ENCODE assay signal across 12 cellular contexts in genomic region chr15:73695773-73696640, GRCh38. TPM values are rescaled to one million over a fixed set of nuclear protein-coding genes. Genes with fewer than 3 reads are reported as not detected.
DNase-seq lines count a peak whose midpoint lies in the region; FAIRE-seq and TF ChIP-seq lines count a peak whose summit lies in the region.
"Had no signal": no experiment of that assay in that cellular context is flagged by ENCODE, and none has a peak within 500 bp of the region (broad histone marks: within the 10 kb centered on the region; RNA-seq: fewer than 3 reads in every experiment).

No MANE protein-coding gene starts in this region.

- intact Hi-C loops in spleen (cut with DNase I; ENCODE audit: low total_unique reads), result no loop called here
- intact Hi-C loops in uterus (cut with DNase I; ENCODE audit: low total_unique reads), result loop anchor here (10.0 kb wide), 1 partner anchor 61 kb away; the partner anchor contains the start of gene NPTN

- no peak overlapping the region for H4K8ac ChIP-seq in H1 (ENCODE audit: extremely low read depth, insufficient read depth, low read length)

- no peak overlapping the region for H2AFZ ChIP-seq in MM.1S (ENCODE audit: low read length)
- no peak overlapping the region for H2AFZ ChIP-seq in H1 (ENCODE audit: low read length)

- H2BK15ac ChIP-seq in H1 (ENCODE audit: low read length), result no peak overlapping the region

- peak overlapping the region; percentile 79; the same call in 1 of the 2 replicates for H2BK5ac ChIP-seq in H1 (ENCODE audit: low read depth, low read length)

- H3K23ac ChIP-seq in H1 (ENCODE audit: insufficient read length), result no peak overlapping the region

- H3K36me3 ChIP-seq in MM.1S (replicated peaks; ENCODE audit: insufficient read depth, low read length), result no peaks in the 10 kb centered on the region
- H3K36me3 ChIP-seq in H1 (ENCODE audit: control insufficient read depth in 2 of 4, insufficient read depth in 4 of 4, low read length in 3 of 4), result no peaks in the 10 kb centered on the region
- H3K36me3 ChIP-seq in spleen, result peaks cover 0 to 4% (median 0%) of the 10 kb centered on the region in 6 donors
- H3K36me3 ChIP-seq in uterus, result no peaks in the 10 kb centered on the region

- H3K27ac ChIP-seq in AG04450 (ENCODE audit: low read depth, low read length), result peak overlapping the region; percentile 11
- no peak overlapping the region for H3K27ac ChIP-seq in MM.1S (ENCODE audit: low read length)
- H3K27ac ChIP-seq in H1 (ENCODE audit: low read depth, low read length), result 0 out of 2 replicates have a peak overlapping the region, but pooled peaks have one; percentile 38
- peak overlapping the region in 4 of 8 donors; percentile 40 to 67 (median 55) for H3K27ac ChIP-seq in spleen
- no peak overlapping the region for H3K27ac ChIP-seq in uterus
- H3K27ac ChIP-seq: SK-N-MC had no signal

- H3K18ac ChIP-seq in H1 (ENCODE audit: extremely low read depth, low read length), result peak overlapping the region; percentile 15; the same call in 1 of the 2 replicates

- TF ChIP-seq POLR2A in H1 (IDR thresholded peaks at IDR 0.05; ENCODE audit: control extremely low read depth in 1 of 2, low read depth in 2 of 2, low read length in 2 of 2), result no peak
- TF ChIP-seq POLR2A in spleen (IDR thresholded peaks at IDR 0.05), result no peak
- TF ChIP-seq POLR2A in uterus (IDR thresholded peaks at IDR 0.05), result no peak

- H3K79me1 ChIP-seq in H1 (ENCODE audit: low read depth, low read length), result peaks cover 21% of the 10 kb centered on the region

- H3K79me2 ChIP-seq in MM.1S (ENCODE audit: low read length) (0 out of 2 replicates have a peak, but pooled peaks cover 5% of the 10 kb centered on the region), H1 (ENCODE audit: control insufficient read depth in 1 of 2, insufficient read depth in 2 of 2, low read length in 2 of 2) (peaks cover 8 to 76% of the 10 kb centered on the region in 2 experiments)

- peak overlapping the region; percentile 90 for H3K27ac Mint-ChIP-seq in osteocyte (ENCODE audit: unreplicated experiment)

- H3K27me3 ChIP-seq in AG04450 (ENCODE audit: control insufficient read depth, insufficient read depth, low read length) (no peaks in the 10 kb centered on the region), MM.1S (replicated peaks; ENCODE audit: insufficient read depth, low read length) (no peaks in the 10 kb centered on the region), H1 (replicated peaks in 1 of 4; ENCODE audit: control insufficient read depth in 3 of 4, extremely low read depth in 1 of 4, insufficient read depth in 3 of 4, low read length in 3 of 4) (no peaks in the 10 kb centered on the region), spleen (replicated peaks in 1 of 7) (peaks cover 0 to 54% (median 0%) of the 10 kb centered on the region in 7 donors), uterus (no peaks in the 10 kb centered on the region)

- H3K9ac ChIP-seq in MM.1S (ENCODE audit: low read length), result no peak overlapping the region
- no peak overlapping the region for H3K9ac ChIP-seq in H1 (replicated peaks in 1 of 4; ENCODE audit: extremely low read depth in 1 of 4, low read depth in 3 of 4, low read length in 3 of 4)

- H3K4me2 ChIP-seq in MM.1S (ENCODE audit: low read depth, low read length), result peak overlapping the region; percentile 67
- H3K4me2 ChIP-seq in H1 (ENCODE audit: insufficient read depth in 1 of 2, low read depth in 2 of 2, low read length in 2 of 2), result no peak overlapping the region

- TF ChIP-seq CTCF in AG04450 (IDR thresholded peaks at IDR 0.05; ENCODE audit: low read depth, low read length) (no peak), MM.1S (IDR thresholded peaks at IDR 0.05; ENCODE audit: low read length) (no peak), H1 (IDR thresholded peaks at IDR 0.05; ENCODE audit: control extremely low read depth in 1 of 3, insufficient read depth in 1 of 3, low read depth in 1 of 3, low read length in 3 of 3) (no peak), osteocyte (IDR thresholded peaks at IDR 0.05) (no peak), spleen (IDR thresholded peaks at IDR 0.05 in 8 of 11, conservative IDR thresholded peaks at IDR 0.05 in 3 of 11) (no peak), uterus (IDR thresholded peaks at IDR 0.05) (no peak)

- 85% methylated on average over 16 of the region's 16 CpGs; no CpG with 5 or more reads in 1 of the 2 experiments for WGBS in H1 (ENCODE audit: extremely low coverage in 1 of 2, insufficient coverage in 1 of 2, insufficient read length in 1 of 2, insufficient replicate concordance in 2 of 2, low coverage in 1 of 2, low lambda C conversion rate in 2 of 2, missing lambda C conversion rate in 1 of 2), 2 experiments
- 57 to 67% (median 59%) methylated on average over 16 of the region's 16 CpGs for WGBS in spleen, 5 donors

- no peaks in the 10 kb centered on the region; the same call in 1 of the 2 replicates for H3F3A ChIP-seq in MM.1S (ENCODE audit: insufficient read depth, low read length)

- H3K27me3 Mint-ChIP-seq in osteocyte (ENCODE audit: unreplicated experiment), result no peaks in the 10 kb centered on the region

- POLR2A ChIA-PET in AG04450 (lab: Yijun Ruan, JAX) (interaction anchor here (0.7 to 1.3 kb wide), 4 partner anchors 10 to 64 kb away, joined by 3 to 21 read pairs (median 8); partner anchors contain the start of gene CD276), H1 (lab: Charles Lee; ENCODE audit: partially characterized antibody) (interaction anchor here (1.5 to 8.6 kb wide), 3 partner anchors 11 to 64 kb away, joined by 3 to 93 read pairs (median 7); partner anchors contain the start of gene CD276)

- H3K4ac ChIP-seq in H1 (replicated peaks; ENCODE audit: insufficient read length, low read depth, low read length), result no peak overlapping the region

- no peaks in the 10 kb centered on the region for H3K23me2 ChIP-seq in H1 (ENCODE audit: low read depth, low read length)

- no peak overlapping the region for H3K4me3 ChIP-seq in AG04450 (ENCODE audit: low read depth, low read length)
- H3K4me3 ChIP-seq in MM.1S (ENCODE audit: low read length), result no peak overlapping the region
- H3K4me3 ChIP-seq in H1 (ENCODE audit: extremely low read depth in 1 of 4, insufficient read depth in 2 of 4, low read depth in 3 of 4, low read length in 4 of 4), result no peak overlapping the region
- H3K4me3 ChIP-seq in spleen, result no peak overlapping the region
- no peak overlapping the region for H3K4me3 ChIP-seq in uterus

- no peaks in the 10 kb centered on the region for H3K9me2 ChIP-seq in MM.1S (replicated peaks; ENCODE audit: insufficient read depth, low read length)

- H3K36me3 Mint-ChIP-seq in osteocyte (ENCODE audit: unreplicated experiment), result peaks cover 15% of the 10 kb centered on the region
- H3K36me3 Mint-ChIP-seq: naive thymus-derived CD8-positive, alpha-beta T cell had no signal

- H3K4me1 ChIP-seq in MM.1S (ENCODE audit: low read length) (peaks cover 23% of the 10 kb centered on the region), H1 (replicated peaks in 1 of 4; ENCODE audit: control insufficient read depth in 3 of 4, insufficient read depth in 4 of 4, low read length in 3 of 4) (peaks cover 0 to 29% (median 12%) of the 10 kb centered on the region in 4 experiments; a peak in 6 of 7 replicates), spleen (peaks cover 18 to 63% (median 40%) of the 10 kb centered on the region in 6 donors), uterus (peaks cover 0 to 10% of the 10 kb centered on the region in 2 donors)

- DNase-seq in AG04450 (ENCODE audit: low read depth, low spot score), result no peak
- DNase-seq in MM.1S, result no peak
- no peak for DNase-seq in H1 (ENCODE audit: low read depth in 1 of 2, low spot score in 2 of 2)
- DNase-seq in osteocyte (ENCODE audit: extremely low spot score, unreplicated experiment), result no peak
- DNase-seq in SKM-1 (lab: John Stamatoyannopoulos, UW; ENCODE audit: unreplicated experiment), result no peak
- no peak for DNase-seq in HuH-7 (ENCODE audit: low spot score)
- no peak for DNase-seq in spleen
- no peak for DNase-seq in uterus
- DNase-seq: NCI-H1930 had no signal

- CTCF ChIA-PET in AG04450 (lab: Charles Lee) (interaction anchor here (0.9 to 12.3 kb wide), 8 partner anchors 8 to 136 kb away, joined by 4 to 304 read pairs (median 11); partner anchors contain the start of gene NPTN), H1 (lab: Charles Lee; ENCODE audit: partially characterized antibody) (interaction anchor here (0.5 to 18.5 kb wide), 8 partner anchors 9 to 662 kb away, joined by 3 to 496 read pairs (median 10); partner anchors contain the start of genes CD276 and NPTN)

- H4K5ac ChIP-seq in H1 (ENCODE audit: insufficient read length, low read depth, low read length), result no peak overlapping the region

- H2AK5ac ChIP-seq in H1 (ENCODE audit: low read depth, low read length), result no peak overlapping the region

- no peak for TF ChIP-seq EP300 in H1 (IDR thresholded peaks at IDR 0.05; ENCODE audit: borderline replicate concordance in 1 of 2, low read depth in 2 of 2, low read length in 2 of 2)

- no peak overlapping the region for H3K4me3 Mint-ChIP-seq in osteocyte (ENCODE audit: unreplicated experiment)

- peak overlapping the region; percentile 89; the same call in 1 of the 2 replicates for H2BK12ac ChIP-seq in H1 (ENCODE audit: low read depth, low read length)

- H4K20me1 ChIP-seq in MM.1S (ENCODE audit: insufficient read depth, low read length) (0 out of 2 replicates have a peak, but pooled peaks cover 4% of the 10 kb centered on the region), H1 (replicated peaks in 1 of 2; ENCODE audit: control insufficient read depth in 1 of 2, insufficient read depth in 2 of 2, low read length in 2 of 2) (peaks cover 30 to 33% of the 10 kb centered on the region in 2 experiments)

- H3K9me3 Mint-ChIP-seq in osteocyte (ENCODE audit: unreplicated experiment), result no peaks in the 10 kb centered on the region
- H3K9me3 Mint-ChIP-seq: naive thymus-derived CD8-positive, alpha-beta T cell had no signal

- FAIRE-seq in H1 (lab: Jason Lieb, UNC), result no peak

- no peak overlapping the region; the same call in 1 of the 2 replicates for H2BK20ac ChIP-seq in H1 (ENCODE audit: low read length)

- no peak for TF ChIP-seq RAD21 in H1 (IDR thresholded peaks at IDR 0.05 in 1 of 2, conservative IDR thresholded peaks at IDR 0.05 in 1 of 2; ENCODE audit: low read depth in 2 of 2, low read length in 2 of 2)

- H2BK120ac ChIP-seq in H1 (replicated peaks; ENCODE audit: low read depth, low read length), result no peak overlapping the region

- H3K14ac ChIP-seq in H1 (ENCODE audit: insufficient read length), result no peak overlapping the region

- H3K9me3 ChIP-seq in AG04450 (ENCODE audit: control insufficient read depth, insufficient read depth, low read length) (no peaks in the 10 kb centered on the region), MM.1S (replicated peaks; ENCODE audit: insufficient read depth, low read length) (no peaks in the 10 kb centered on the region), H1 (ENCODE audit: insufficient read depth in 2 of 2, low read depth in 1 of 2, low read length in 1 of 2) (no peaks in the 10 kb centered on the region), spleen (no peaks in the 10 kb centered on the region), uterus (no peaks in the 10 kb centered on the region)

- no peak overlapping the region for H3K56ac ChIP-seq in H1 (replicated peaks; ENCODE audit: insufficient read length, low read depth, low read length)

- peak overlapping the region; percentile 82 for H4K91ac ChIP-seq in H1 (replicated peaks; ENCODE audit: insufficient read length, low read length)

- peaks cover 47% of the 10 kb centered on the region for H3K4me1 Mint-ChIP-seq in osteocyte (ENCODE audit: unreplicated experiment)

RNA-seq across cellular contexts. Expression of gene CD276, which starts 11.8 kb away (rescaled TPM):
- polyA plus RNA-seq in AG04450 (2011; rRNA removed) (86.4 and 101 TPM in 2 replicates), H1 (2011; rRNA removed) (158 and 190 TPM in 2 replicates), spleen (10 to 100 TPM in 2 of 3 donors, 1 to 10 TPM in 1; 9.8 to 19.7 (median 17.2) TPM)
- polyA minus RNA-seq in AG04450 (2011; rRNA and poly(A)+ RNA removed), result 44.0 and 58.4 TPM in 2 replicates
- 152 and 156 TPM in 2 replicates for total RNA-seq in H1 (2021; fragmentation: NEBNext Ultra II Directional; extraction: Animal tissue kit (Norgen Biotek cat#: 25700))
- 79.5 TPM for polyA plus RNA-seq in H1 (2011; cell fraction: cytosol; rRNA removed)
- polyA plus RNA-seq in H1 (2011; cell fraction: nucleus; rRNA removed), result 197 TPM
- 143 to 200 TPM (median 177 TPM) in 4 replicates for polyA plus RNA-seq in H1 (2012, experiment 1 of 2)
- polyA plus RNA-seq in H1 (2012, experiment 2 of 2), result 186 TPM
- 290 TPM for polyA plus RNA-seq in H1 (2013, experiment 1 of 2)
- 333 TPM for polyA plus RNA-seq in H1 (2013, experiment 2 of 2)
- polyA minus RNA-seq in H1 (2011; rRNA and poly(A)+ RNA removed), result 116 and 197 TPM in 2 replicates
- polyA minus RNA-seq in H1 (2011; cell fraction: cytosol; rRNA and poly(A)+ RNA removed), result 102 TPM
- 79.9 TPM for polyA minus RNA-seq in H1 (2011; cell fraction: nucleus; rRNA and poly(A)+ RNA removed)
- total RNA-seq in osteocyte (147 and 153 TPM in 2 replicates), spleen (10 to 100 TPM; 17.8 to 95.6 (median 34.9) TPM), uterus (10 to 100 TPM; 11.5 to 85.7 (median 30.0) TPM)
- polyA plus RNA-seq: naive thymus-derived CD8-positive, alpha-beta T cell had no signal

RNA-seq across cellular contexts. Expression of gene INSYN1, which starts 57.1 kb away (rescaled TPM):
- polyA plus RNA-seq in AG04450 (2011; rRNA removed) (0.29 and 0.45 TPM in 2 replicates), H1 (2011; rRNA removed) (7.2 and 11.6 TPM in 2 replicates), spleen (1 to 10 TPM in 1 of 3 donors, under 1 TPM in 2; 0.11 to 1.2 (median 0.35) TPM)
- 0.35 and 0.37 TPM in 2 replicates for polyA minus RNA-seq in AG04450 (2011; rRNA and poly(A)+ RNA removed)
- total RNA-seq in H1 (2021; fragmentation: NEBNext Ultra II Directional; extraction: Animal tissue kit (Norgen Biotek cat#: 25700)), result 10.2 and 13.1 TPM in 2 replicates
- 12.0 TPM for polyA plus RNA-seq in H1 (2011; cell fraction: cytosol; rRNA removed)
- 50.9 TPM for polyA plus RNA-seq in H1 (2011; cell fraction: nucleus; rRNA removed)
- polyA plus RNA-seq in H1 (2012, experiment 1 of 2), result 4.2 to 8.2 TPM (median 6.5 TPM) in 4 replicates
- polyA plus RNA-seq in H1 (2012, experiment 2 of 2), result 4.0 TPM
- 6.3 TPM for polyA plus RNA-seq in H1 (2013, experiment 1 of 2)
- 6.0 TPM for polyA plus RNA-seq in H1 (2013, experiment 2 of 2)
- 2.1 and 2.9 TPM in 2 replicates for polyA minus RNA-seq in H1 (2011; rRNA and poly(A)+ RNA removed)
- 3.2 TPM for polyA minus RNA-seq in H1 (2011; cell fraction: cytosol; rRNA and poly(A)+ RNA removed)
- 2.9 TPM for polyA minus RNA-seq in H1 (2011; cell fraction: nucleus; rRNA and poly(A)+ RNA removed)
- total RNA-seq in osteocyte (7.9 and 8.0 TPM in 2 replicates), spleen (1 to 10 TPM in 3 of 7 donors, under 1 TPM in 3, not detected in 1; 0.51 to 2.8 (median 0.88) TPM), uterus (10 to 100 TPM in 2 of 4 donors, 1 to 10 TPM in 1, under 1 TPM in 1; 0.77 to 13.5 (median 6.9) TPM)
- total RNA-seq: activated CD4-positive, alpha-beta T cell treated with anti-CD3 and anti-CD28 coated beads for 36 hours; naive thymus-derived CD8-positive, alpha-beta T cell had no signal
- polyA plus RNA-seq: naive thymus-derived CD8-positive, alpha-beta T cell had no signal

Comparison
In these comparisons a context has a peak if more than half of its experiments do, and no peak if none do; other contexts are left out.
1. H3K27ac ChIP-seq: peak in AG04450 (single experiment) and H1 (single experiment); none in MM.1S (single experiment) and uterus (0 of 2).